8 cellular contexts compared by ENCODE assay signal in genomic region chr15:33126559-33127290, GRCh38.
DNase-seq lines count a peak whose midpoint lies in the region; ATAC-seq and TF ChIP-seq lines count a peak whose summit lies in the region.

No MANE protein-coding gene starts in this region.

- TF ChIP-seq CTCF in epithelial cell of esophagus (IDR thresholded peaks at IDR 0.05; ENCODE audit: insufficient read depth, low read depth, low read length, missing control alignments) (no peak), nephron (IDR thresholded peaks at IDR 0.05; ENCODE audit: unreplicated experiment in 3 of 3) (no peak)

- H3K27ac Mint-ChIP-seq in nephron: peak overlapping the region; percentile 72 to 88 (median 86)

- peaks cover 4% of the 10 kb centered on the region for H3K36me3 Mint-ChIP-seq in nephron (ENCODE audit: low read depth)

- peaks cover 47% of the 10 kb centered on the region for H3K4me1 Mint-ChIP-seq in nephron

- H3K9me3 Mint-ChIP-seq in nephron: peaks cover 3% of the 10 kb centered on the region

- peak; percentile 57 for ATAC-seq in GM19452 (IDR thresholded peaks at IDR 0.05; ENCODE audit: unreplicated experiment)
- no peak for ATAC-seq in GM21526 (IDR thresholded peaks at IDR 0.05; ENCODE audit: low FRiP score, unreplicated experiment)
- no peak for ATAC-seq in GM21390 (IDR thresholded peaks at IDR 0.05; ENCODE audit: unreplicated experiment)

- H3K27me3 Mint-ChIP-seq in nephron (ENCODE audit: low read depth): no peaks in the 10 kb centered on the region

- H3K4me3 Mint-ChIP-seq in nephron: peak overlapping the region; percentile 4 to 18 (median 4)

- DNase-seq in NCI-H2196 treated with DMSO at 0.1 percent for 48 hours (lab: John Stamatoyannopoulos, UW; ENCODE audit: unreplicated experiment): peak; percentile 75
- DNase-seq in activated CD4-positive, alpha-beta T cell treated with anti-CD3 and anti-CD28 coated beads, Interleukin-2, amount 50 U/mL, for 1 hour: peak; percentile 54
- DNase-seq in epithelial cell of esophagus (ENCODE audit: low read depth): peak; percentile 94
- peak; percentile 76 for DNase-seq in superior temporal gyrus (ENCODE audit: extremely low spot score)

- no peak overlapping the region for H3K4me3 ChIP-seq in epithelial cell of esophagus (ENCODE audit: low read length)
